In the genomic region with DNA sequence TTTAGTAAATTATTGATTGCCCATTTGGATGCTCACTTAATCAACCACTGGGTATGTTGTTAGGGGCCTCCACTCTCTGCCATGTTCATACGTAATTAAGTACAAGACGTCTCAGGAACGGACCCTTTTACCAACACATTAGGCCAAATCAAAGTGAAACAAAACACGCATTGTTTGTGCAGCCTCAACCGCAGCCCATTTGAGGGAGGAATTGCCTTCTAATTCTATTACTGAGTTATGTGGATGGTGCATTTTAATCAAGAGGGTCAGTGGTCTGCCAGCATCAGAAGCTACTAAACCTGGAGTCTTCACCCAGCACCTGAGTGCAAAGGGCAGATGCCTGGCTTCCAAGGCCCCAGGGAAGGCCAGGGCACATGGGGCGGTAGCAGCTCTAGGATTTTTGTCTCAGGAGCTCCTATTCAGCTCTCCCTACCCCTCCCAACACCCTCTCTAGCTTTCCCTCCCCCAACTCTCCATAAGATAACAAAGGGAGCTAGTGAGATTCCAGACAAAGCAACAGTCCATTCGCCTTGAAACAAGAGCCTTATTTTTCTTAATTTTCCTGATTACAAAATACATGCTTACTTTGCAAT, we compare ENCODE assay signal across 24 cellular contexts. TPM values are rescaled to one million over a fixed set of nuclear protein-coding genes. Genes with fewer than 3 reads are reported as not detected.
A peak's percentile ranks its signal among the peaks of the same experiment; 100 is the strongest.
DNase-seq lines count a peak whose midpoint lies in the region; ATAC-seq and TF ChIP-seq lines count a peak whose summit lies in the region.
"Had no signal": no experiment of that assay in that cellular context is flagged by ENCODE, and none has a peak within 500 bp of the region (broad histone marks: within the 10 kb centered on the region; RNA-seq: fewer than 3 reads in every experiment).

No MANE protein-coding gene starts in this region.

- H3K27me3 ChIP-seq in neuronal stem cell (ENCODE audit: control insufficient read depth in 3 of 3, insufficient read depth in 3 of 3, low read depth in 1 of 3, low read length in 3 of 3) = peaks cover 0 to 6% (median 0%) of the 10 kb centered on the region in 3 experiments
- peaks cover 9% of the 10 kb centered on the region for H3K27me3 ChIP-seq in lower lobe of right lung (ENCODE audit: low read depth)
- H3K27me3 ChIP-seq: BLaER1 treated with 17β-estradiol and CSF1 and Interleukin-3, amounts not matched to agents 10 nM and 100 nM had no signal

- H2AK5ac ChIP-seq in neuronal stem cell (ENCODE audit: low read depth, low read length) = no peak overlapping the region

- ATAC-seq in GM21723 (IDR thresholded peaks at IDR 0.05; ENCODE audit: unreplicated experiment) (no peak), lower lobe of right lung (no peak)
- ATAC-seq: HCT116 had no signal

- H2BK12ac ChIP-seq in neuronal stem cell (ENCODE audit: low read length) = no peak overlapping the region

- no peak overlapping the region for H2BK120ac ChIP-seq in neuronal stem cell (ENCODE audit: low read depth, low read length)

- H3K27ac ChIP-seq in neuronal stem cell (replicated peaks; ENCODE audit: low read length) = no peak overlapping the region
- H3K27ac ChIP-seq in lower lobe of right lung = no peak overlapping the region
- H3K27ac ChIP-seq: BLaER1 treated with 17β-estradiol and CSF1 and Interleukin-3, amounts not matched to agents 10 nM and 100 nM; SJSA1 had no signal

- no peak overlapping the region for H2AFZ ChIP-seq in neuronal stem cell (ENCODE audit: low read length)

- H3K36me3 Mint-ChIP-seq in activated naive CD8-positive, alpha-beta T cell treated with anti-CD3 and anti-CD28 coated beads for 36 hours = no peaks in the 10 kb centered on the region

- TF ChIP-seq CTCF in lower lobe of right lung (IDR thresholded peaks at IDR 0.05) = no peak

- H3K4me1 Mint-ChIP-seq in activated naive CD8-positive, alpha-beta T cell treated with anti-CD3 and anti-CD28 coated beads for 36 hours = no peaks in the 10 kb centered on the region

- no peak overlapping the region for H3K23ac ChIP-seq in neuronal stem cell (ENCODE audit: low read depth, low read length, poor library complexity)

- no CpG with 5 or more reads among the region's 7 CpGs for WGBS in neuronal stem cell (ENCODE audit: extremely low coverage in 2 of 2, insufficient read length in 2 of 2, insufficient replicate concordance in 1 of 2), 2 donors

- H3K4me2 ChIP-seq in neuronal stem cell (ENCODE audit: insufficient read depth, low read length, poor library complexity, severe bottlenecking) = no peak overlapping the region
- H3K4me2 ChIP-seq: BLaER1 treated with 17β-estradiol and CSF1 and Interleukin-3, amounts not matched to agents 10 nM and 100 nM had no signal

- no peak overlapping the region for H3K18ac ChIP-seq in neuronal stem cell (ENCODE audit: low read length)

- no peak overlapping the region for H3K27ac Mint-ChIP-seq in activated naive CD8-positive, alpha-beta T cell treated with anti-CD3 and anti-CD28 coated beads for 36 hours
- H3K27ac Mint-ChIP-seq: CD4-positive, alpha-beta T cell had no signal

- H3K9ac ChIP-seq in neuronal stem cell (ENCODE audit: low read depth, low read length, poor library complexity) = no peak overlapping the region
- H3K9ac ChIP-seq: BLaER1 treated with 17β-estradiol and CSF1 and Interleukin-3, amounts not matched to agents 10 nM and 100 nM had no signal

- H3K4ac ChIP-seq in neuronal stem cell (ENCODE audit: low read length) = no peak overlapping the region

- intact Hi-C loops in lower lobe of right lung (cut with DNase I) = no loop called here

- H3K4me3 ChIP-seq in neuronal stem cell (ENCODE audit: low read length in 2 of 2) (no peak overlapping the region), lower lobe of right lung (no peak overlapping the region)
- H3K4me3 ChIP-seq: BLaER1 treated with 17β-estradiol and CSF1 and Interleukin-3, amounts not matched to agents 10 nM and 100 nM; SJSA1 had no signal

- H3K4me3 Mint-ChIP-seq in activated naive CD8-positive, alpha-beta T cell treated with anti-CD3 and anti-CD28 coated beads for 36 hours = no peak overlapping the region
- H3K4me3 Mint-ChIP-seq: CD4-positive, alpha-beta T cell had no signal

- H3K27me3 Mint-ChIP-seq in activated naive CD8-positive, alpha-beta T cell treated with anti-CD3 and anti-CD28 coated beads for 36 hours = peaks cover 9% of the 10 kb centered on the region

- H4K8ac ChIP-seq in neuronal stem cell (ENCODE audit: low read depth, low read length) = no peak overlapping the region

- no peak overlapping the region for H2BK15ac ChIP-seq in neuronal stem cell (ENCODE audit: low read length)

- H4K91ac ChIP-seq in neuronal stem cell (ENCODE audit: low read depth, low read length, poor library complexity) = no peak overlapping the region

- H3K79me1 ChIP-seq in neuronal stem cell (ENCODE audit: low read depth, low read length) = no peaks in the 10 kb centered on the region

- H3K9me3 Mint-ChIP-seq in activated naive CD8-positive, alpha-beta T cell treated with anti-CD3 and anti-CD28 coated beads for 36 hours = no peaks in the 10 kb centered on the region
- H3K9me3 Mint-ChIP-seq: CD4-positive, alpha-beta T cell had no signal

- H3K4me1 ChIP-seq in neuronal stem cell (ENCODE audit: control insufficient read depth in 2 of 2, insufficient read depth in 1 of 2, low read depth in 1 of 2, low read length in 2 of 2) = peaks cover 0 to 5% of the 10 kb centered on the region in 2 donors
- H3K4me1 ChIP-seq in lower lobe of right lung = no peaks in the 10 kb centered on the region
- H3K4me1 ChIP-seq: BLaER1 treated with 17β-estradiol and CSF1 and Interleukin-3, amounts not matched to agents 10 nM and 100 nM had no signal

- no peaks in the 10 kb centered on the region for H3K36me3 ChIP-seq in neuronal stem cell (replicated peaks in 1 of 2; ENCODE audit: control insufficient read depth in 2 of 2, insufficient read depth in 2 of 2, low read length in 2 of 2)
- no peaks in the 10 kb centered on the region for H3K36me3 ChIP-seq in lower lobe of right lung
- H3K36me3 ChIP-seq: BLaER1 treated with 17β-estradiol and CSF1 and Interleukin-3, amounts not matched to agents 10 nM and 100 nM; SJSA1 had no signal

- peak overlapping the region; percentile 79 for H3K14ac ChIP-seq in neuronal stem cell (ENCODE audit: low read length)

- DNase-seq in SK-N-DZ (ENCODE audit: low spot score) (peak; percentile 16), globus pallidus (ENCODE audit: low spot score) (peak; percentile 87), neuronal stem cell (ENCODE audit: low spot score) (no peak), lower lobe of right lung (no peak), NCI-H146 treated with DMSO at 0.1 percent for 48 hours (lab: John Stamatoyannopoulos, UW; ENCODE audit: unreplicated experiment) (no peak)
- DNase-seq in activated naive CD8-positive, alpha-beta T cell treated with anti-CD3 and anti-CD28 coated beads for 36 hours = no peak
- DNase-seq: CD4-positive, alpha-beta T cell; COR-L47; DMS53; IMR-90; KG1; NCI-H1048; NCI-H1417; NCI-H1694 treated with DMSO at 0.1 percent for 48 hours; NCI-H2081; NCI-H2227 treated with DMSO at 0.1 percent for 48 hours; NCI-H510A; NCI-H69; Right ventricle myocardium superior; RPMI8226 had no signal

- H2BK5ac ChIP-seq in neuronal stem cell (ENCODE audit: low read length) = no peak overlapping the region

- H3K9me3 ChIP-seq in neuronal stem cell (replicated peaks in 1 of 2; ENCODE audit: control insufficient read depth in 2 of 2, insufficient read depth in 1 of 2, low read depth in 1 of 2, low read length in 2 of 2) (no peaks in the 10 kb centered on the region), lower lobe of right lung (no peaks in the 10 kb centered on the region)
- H3K9me3 ChIP-seq: SJSA1 had no signal

RNA-seq across cellular contexts. Expression of a gene that starts 7.9 kb away (rescaled TPM):
- polyA plus RNA-seq in SK-N-DZ (2014; cell fraction: cytosol; rRNA removed) = 28.6 and 37.6 TPM in 2 replicates
- 9.6 and 13.2 TPM in 2 replicates for polyA plus RNA-seq in SK-N-DZ (2014; cell fraction: nucleus; rRNA removed)
- 35.0 TPM for polyA plus RNA-seq in neuronal stem cell (2013, experiment 1 of 2)
- polyA plus RNA-seq in neuronal stem cell (2013, experiment 2 of 2) = 35.1 TPM
- total RNA-seq in activated naive CD8-positive, alpha-beta T cell treated with anti-CD3 and anti-CD28 coated beads for 36 hours = 10 to 100 TPM; 31.3 to 32.9 TPM
- 15.7 TPM for total RNA-seq in lower lobe of right lung

Comparison
In these comparisons a context has a peak if more than half of its experiments do, and no peak if none do; other contexts are left out.
1. DNase-seq: peak in SK-N-DZ (single experiment) and globus pallidus (single experiment); none in neuronal stem cell (single experiment), activated naive CD8-positive, alpha-beta T cell treated with anti-CD3 and anti-CD28 coated beads for 36 hours (single experiment), lower lobe of right lung (single experiment) and NCI-H146 treated with DMSO at 0.1 percent for 48 hours (single experiment).